In the genomic region with DNA sequence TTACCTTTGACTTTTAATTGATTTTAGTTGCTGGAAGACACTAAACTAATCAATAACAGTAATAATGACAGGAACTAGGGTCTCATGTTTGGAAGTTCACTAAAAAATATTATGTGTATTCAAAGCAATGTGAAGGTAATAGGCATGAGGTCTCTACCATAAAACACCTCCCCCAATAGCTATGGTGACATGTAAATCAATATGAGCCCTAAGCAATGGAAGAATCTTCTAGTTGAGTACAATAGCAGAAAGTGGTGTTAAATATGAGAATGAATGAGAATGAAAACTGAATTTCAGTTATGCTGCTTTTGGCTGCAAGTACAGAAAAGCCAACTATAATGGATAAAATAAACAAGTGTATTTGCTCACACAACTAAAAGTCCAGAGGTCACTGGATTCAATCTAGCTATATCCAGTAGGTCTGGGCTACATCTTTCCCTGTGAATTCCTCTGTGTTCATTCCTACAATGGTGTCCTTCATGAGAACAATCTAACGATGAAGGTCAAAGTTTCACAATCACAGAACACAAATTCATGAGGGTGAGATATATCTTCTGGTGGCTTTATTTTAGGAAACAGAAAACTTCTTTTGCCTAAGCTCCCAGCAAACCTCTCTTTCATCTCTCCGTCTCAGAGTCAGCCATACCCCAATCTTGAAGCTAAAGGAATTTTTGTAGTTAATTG, we compare ENCODE assay signal across 24 cellular contexts.
DNase-seq lines count a peak whose midpoint lies in the region; ATAC-seq and TF ChIP-seq lines count a peak whose summit lies in the region.
"Had no signal": no experiment of that assay in that cellular context is flagged by ENCODE, and none has a peak within 500 bp of the region (broad histone marks: within the 10 kb centered on the region; RNA-seq: fewer than 3 reads in every experiment).

No MANE protein-coding gene starts in this region.

- no peak for TF ChIP-seq CTCF in smooth muscle cell (IDR thresholded peaks at IDR 0.05; ENCODE audit: borderline replicate concordance, insufficient read depth, poor library complexity, severe bottlenecking)
- TF ChIP-seq CTCF in heart right ventricle (IDR thresholded peaks at IDR 0.05), result no peak

- ATAC-seq in left lobe of liver, result peak; percentile 92
- no peak for ATAC-seq in heart right ventricle
- ATAC-seq in GM21825 (IDR thresholded peaks at IDR 0.05; ENCODE audit: unreplicated experiment), result no peak
- ATAC-seq: CD8-positive, alpha-beta T cell had no signal

- WGBS in smooth muscle cell (ENCODE audit: low lambda C conversion rate), result 19% methylated on average over 2 of the region's 2 CpGs
- 49 to 50% methylated on average over 2 of the region's 2 CpGs for WGBS in heart right ventricle, 2 donors

- DNase-seq in NCI-H748 (lab: John Stamatoyannopoulos, UW; ENCODE audit: unreplicated experiment) (peak; percentile 24), NCI-H748 treated with DMSO at 0.1 percent for 48 hours (lab: John Stamatoyannopoulos, UW) (no peak), NCI-H774 (lab: John Stamatoyannopoulos, UW) (peak; percentile 1), left lobe of liver (ENCODE audit: low spot score) (no peak), smooth muscle cell (lab: John Stamatoyannopoulos, UW; ENCODE audit: unreplicated experiment) (no peak), heart right ventricle (no peak), HEK293T (ENCODE audit: extremely low spot score) (no peak)
- DNase-seq: 8988T; AML-193; C1 segment of cervical spinal cord; Calu3; CD8-positive, alpha-beta T cell; DMS153; EL; H9; IMR-90; NCI-H1417; NCI-H187 treated with DMSO at 0.1 percent for 48 hours; NCI-H510A; NCI-H82; Peyer's patch had no signal

- H3K4me1 ChIP-seq in smooth muscle cell (ENCODE audit: low read depth) (no peaks in the 10 kb centered on the region), heart right ventricle (no peaks in the 10 kb centered on the region)
- H3K4me1 ChIP-seq: Peyer's patch had no signal

- CTCF ChIA-PET in HEK293T (lab: Yijun Ruan, JAX), result no interaction called here

- no peak overlapping the region for H3K4me3 ChIP-seq in smooth muscle cell
- no peak overlapping the region for H3K4me3 ChIP-seq in heart right ventricle
- H3K4me3 ChIP-seq: Peyer's patch had no signal

- no peak overlapping the region for H3K27ac ChIP-seq in smooth muscle cell (ENCODE audit: low read depth)
- H3K27ac ChIP-seq in heart right ventricle, result no peak overlapping the region
- H3K27ac ChIP-seq: HL-60, KMS-11, Peyer's patch had no signal

- H2AFZ ChIP-seq in smooth muscle cell (ENCODE audit: low read depth), result peak overlapping the region; percentile 28

- intact Hi-C loops in heart right ventricle (cut with DNase I), result no loop called here

- H3K9ac ChIP-seq in smooth muscle cell (ENCODE audit: low read depth), result no peak overlapping the region
- H3K9ac ChIP-seq: KMS-11 had no signal

- H3K9me3 ChIP-seq in smooth muscle cell (replicated peaks; ENCODE audit: low read depth), result no peaks in the 10 kb centered on the region
- peaks cover 0 to 21% (median 9%) of the 10 kb centered on the region in 11 donors for H3K9me3 ChIP-seq in heart right ventricle
- H3K9me3 ChIP-seq: Peyer's patch had no signal

- H3K36me3 ChIP-seq in smooth muscle cell (ENCODE audit: low read depth) (no peaks in the 10 kb centered on the region), heart right ventricle (no peaks in the 10 kb centered on the region)
- H3K36me3 ChIP-seq: Peyer's patch had no signal

- H3K27me3 ChIP-seq in smooth muscle cell (ENCODE audit: low read depth) (no peaks in the 10 kb centered on the region), heart right ventricle (no peaks in the 10 kb centered on the region)
- H3K27me3 ChIP-seq: Peyer's patch had no signal

- H3K4me2 ChIP-seq in smooth muscle cell, result no peak overlapping the region
- H3K4me2 ChIP-seq: KMS-11 had no signal

- POLR2A ChIA-PET in HEK293T (lab: Yijun Ruan, JAX), result no interaction called here

- H3F3A ChIP-seq in smooth muscle cell (ENCODE audit: low read depth), result no peaks in the 10 kb centered on the region

- H3K79me2 ChIP-seq in smooth muscle cell (ENCODE audit: low read depth), result no peaks in the 10 kb centered on the region

- no peaks in the 10 kb centered on the region for H4K20me1 ChIP-seq in smooth muscle cell (ENCODE audit: low read depth)

TF ChIP-seq in HEK293T, 16 proteins besides CTCF, POLR2A, EP300 and RAD21:
- no peak for TF ChIP-seq PKNOX1 (IDR thresholded peaks at IDR 0.05)
- no peak for TF ChIP-seq SP1 (IDR thresholded peaks at IDR 0.05)
- TF ChIP-seq FOXM1 (IDR thresholded peaks at IDR 0.05; ENCODE audit: borderline replicate concordance), result no peak
- no peak for TF ChIP-seq TARDBP (IDR thresholded peaks at IDR 0.05)
- TF ChIP-seq BHLHE40 (IDR thresholded peaks at IDR 0.05; ENCODE audit: borderline replicate concordance), result no peak
- TF ChIP-seq FOXK2 (IDR thresholded peaks at IDR 0.05), result no peak
- TF ChIP-seq L3MBTL2 (conservative IDR thresholded peaks at IDR 0.05), result no peak
- no peak for TF ChIP-seq ZNF384 (IDR thresholded peaks at IDR 0.05)
- no peak for TF ChIP-seq SUZ12 (IDR thresholded peaks at IDR 0.05)
- no peak for TF ChIP-seq ARNT (IDR thresholded peaks at IDR 0.05)
- TF ChIP-seq ELF4 (IDR thresholded peaks at IDR 0.05), result no peak
- TF ChIP-seq NFRKB (IDR thresholded peaks at IDR 0.05), result no peak
- TF ChIP-seq HDGF (IDR thresholded peaks at IDR 0.05; ENCODE audit: borderline replicate concordance), result no peak
- no peak for TF ChIP-seq LEF1 (IDR thresholded peaks at IDR 0.05; ENCODE audit: borderline replicate concordance)
- TF ChIP-seq CTBP1 (IDR thresholded peaks at IDR 0.05; ENCODE audit: borderline replicate concordance), result no peak
- no peak for TF ChIP-seq FOXA1 (IDR thresholded peaks at IDR 0.05)

Comparison
In these comparisons a context has a peak if more than half of its experiments do, and no peak if none do; other contexts are left out.
1. DNase-seq: peak in NCI-H748 (single experiment) and NCI-H774 (single experiment); none in NCI-H748 treated with DMSO at 0.1 percent for 48 hours (single experiment), left lobe of liver (single experiment), smooth muscle cell (single experiment), heart right ventricle (0 of 2) and HEK293T (single experiment).